Comparison of ENCODE assay signal across 8 cellular contexts in the genomic region with DNA sequence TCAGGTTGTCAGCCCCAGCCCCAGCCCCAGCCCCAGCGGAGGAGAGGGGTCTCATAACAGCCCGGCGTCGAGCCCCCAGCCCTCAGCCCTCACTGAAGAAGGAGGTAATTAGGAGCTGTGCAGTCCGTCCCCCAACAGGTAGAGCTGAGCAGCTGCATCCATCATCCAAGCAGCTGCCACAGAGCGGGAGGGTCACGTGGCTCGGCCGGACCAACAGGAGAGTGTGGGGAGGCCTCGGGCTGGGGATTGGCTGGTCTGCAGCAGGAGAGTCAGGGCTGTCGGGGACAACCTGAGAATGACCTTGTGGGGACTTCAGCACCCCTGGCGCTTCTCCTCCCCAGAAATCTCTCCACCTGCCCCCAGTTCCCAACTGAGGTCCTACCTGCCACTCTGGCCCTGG. TPM values are rescaled to one million over a fixed set of nuclear protein-coding genes. Genes with fewer than 3 reads are reported as not detected.
DNase-seq lines count a peak whose midpoint lies in the region; ATAC-seq, FAIRE-seq and TF ChIP-seq lines count a peak whose summit lies in the region.

No MANE protein-coding gene starts in this region.

- no peak overlapping the region for H2BK120ac ChIP-seq in H9 (ENCODE audit: low read depth, low read length, poor library complexity, severe bottlenecking)

- no peaks in the 10 kb centered on the region for H3K79me1 ChIP-seq in H9 (ENCODE audit: insufficient read depth, low read depth, low read length, poor library complexity, severe bottlenecking)

- no peak overlapping the region for H3K4ac ChIP-seq in H9 (ENCODE audit: low read depth, low read length)

- no peak overlapping the region for H2BK5ac ChIP-seq in H9 (ENCODE audit: insufficient read length, low read length)

- no peak overlapping the region for H4K5ac ChIP-seq in H9 (ENCODE audit: insufficient read length, low read depth, low read length)

- no peak overlapping the region for H3T11ph ChIP-seq in H9 (ENCODE audit: low read length)

- TF ChIP-seq CTCF in H9 (conservative IDR thresholded peaks at IDR 0.05) (peak; percentile 51), pancreas (IDR thresholded peaks at IDR 0.05) (no peak)

- no peak for FAIRE-seq in pancreas (lab: Jason Lieb, UNC)

- DNase-seq in NCI-H2081 (lab: John Stamatoyannopoulos, UW): peak; percentile 5 to 11
- DNase-seq in NCI-H2081 treated with DMSO at 0.1 percent for 48 hours (lab: John Stamatoyannopoulos, UW): no peak
- peak; percentile 97 for DNase-seq in H9
- DNase-seq in NCI-H1694 (lab: John Stamatoyannopoulos, UW): peak; percentile 55
- peak; percentile 45 to 57 for DNase-seq in activated T-cell treated with anti-CD3 and anti-CD28 coated beads, Interleukin-2, amount 50 U/mL, for 48 hours
- DNase-seq in pancreas: peak in 2 of 6 donors; percentile 8 to 13
- no peak for DNase-seq in HK-2 (ENCODE audit: unreplicated experiment)

- H2BK20ac ChIP-seq in H9 (ENCODE audit: low read depth, low read length, poor library complexity, severe bottlenecking): no peak overlapping the region

- no peak overlapping the region for H3K23ac ChIP-seq in H9 (ENCODE audit: insufficient read length, low read depth, low read length)

- H3K79me2 ChIP-seq in H9 (ENCODE audit: insufficient read depth, low read length): no peaks in the 10 kb centered on the region

- no peak overlapping the region; a peak in 1 of 7 replicates for H3K27ac Mint-ChIP-seq in H9

- no peak overlapping the region for H3K4me3 ChIP-seq in pancreas

- no peaks in the 10 kb centered on the region for H4K20me1 ChIP-seq in H9 (ENCODE audit: control insufficient read depth, insufficient read depth, insufficient read length)

- intact Hi-C loops in pancreas (cut with DNase I): no loop called here

- no peak overlapping the region for H3K56ac ChIP-seq in H9 (ENCODE audit: insufficient read length, low read depth, low read length)

- H3K18ac ChIP-seq in H9 (ENCODE audit: insufficient read length, low read depth, low read length): no peak overlapping the region

- H4K91ac ChIP-seq in H9 (ENCODE audit: insufficient read length, low read depth, low read length): no peak overlapping the region

- peaks cover 3% of the 10 kb centered on the region; the same call in 1 of the 2 replicates for H3K4me1 ChIP-seq in H9 (ENCODE audit: insufficient read depth, low read length)
- H3K4me1 ChIP-seq in pancreas: no peaks in the 10 kb centered on the region

- H3K4me1 Mint-ChIP-seq in H9: peaks cover 35 to 60% of the 10 kb centered on the region in 2 experiments

- H3K9me3 ChIP-seq in H9 (ENCODE audit: control insufficient read depth, low read depth, low read length) (no peaks in the 10 kb centered on the region), pancreas (no peaks in the 10 kb centered on the region)

- H3K27ac ChIP-seq in H9 (ENCODE audit: insufficient read length, low read depth, low read length) (no peak overlapping the region), pancreas (no peak overlapping the region)

- H2AK5ac ChIP-seq in H9 (ENCODE audit: insufficient read length, low read length): no peak overlapping the region

- H2AFZ ChIP-seq in H9 (ENCODE audit: low read length): no peak overlapping the region

- H3K23me2 ChIP-seq in H9 (ENCODE audit: insufficient read length, low read depth, low read length, poor library complexity, severe bottlenecking): no peaks in the 10 kb centered on the region

- no peak overlapping the region for H4K8ac ChIP-seq in H9 (replicated peaks; ENCODE audit: insufficient read length, low read depth, low read length)

- peaks cover 3% of the 10 kb centered on the region; the same call in 1 of the 2 replicates for H3K27me3 ChIP-seq in H9 (ENCODE audit: insufficient read depth, low read length)
- no peaks in the 10 kb centered on the region for H3K27me3 ChIP-seq in pancreas

- H2BK12ac ChIP-seq in H9 (ENCODE audit: insufficient read length, low read depth, low read length): no peak overlapping the region

- H3K36me3 ChIP-seq in pancreas: no peaks in the 10 kb centered on the region

- peaks cover 82% of the 10 kb centered on the region for H3K27me3 Mint-ChIP-seq in H9 (ENCODE audit: low read depth)

- no CpG with 5 or more reads among the region's 12 CpGs for WGBS in H9 (ENCODE audit: extremely low coverage, insufficient read length, low lambda C conversion rate)
- 13 to 49% methylated on average over 10 to 12 of the region's 12 CpGs for whole genome bisulfite sequencing in pancreas, 2 donors

- peaks cover 0 to 2% (median 0%) of the 10 kb centered on the region in 3 experiments; a peak in 2 of 7 replicates for H3K36me3 Mint-ChIP-seq in H9 (ENCODE audit: insufficient read depth in 1 of 3, low read depth in 3 of 3)

- H3K14ac ChIP-seq in H9 (ENCODE audit: insufficient read depth, low read length): no peak overlapping the region

- H2BK15ac ChIP-seq in H9 (ENCODE audit: low read depth, low read length): no peak overlapping the region

- peak overlapping the region; percentile 1 to 31; a peak in 2 of 5 replicates for H3K4me3 Mint-ChIP-seq in H9

- ATAC-seq in pancreas (peak in 3 of 4 donors; percentile 53 to 79 (median 60)), HG03457 (IDR thresholded peaks at IDR 0.05; ENCODE audit: unreplicated experiment) (no peak)

- no peak overlapping the region for H3K9ac ChIP-seq in H9 (ENCODE audit: extremely low read depth, insufficient read length, low read length)

- no peaks in the 10 kb centered on the region; a peak in 1 of 5 replicates for H3K9me3 Mint-ChIP-seq in H9

- no peak overlapping the region for H3K4me2 ChIP-seq in H9 (ENCODE audit: insufficient read depth, insufficient read length, low read length)

RNA-seq across cellular contexts. Expression of gene SMUG1, which starts 29.6 kb away (rescaled TPM):
- total RNA-seq in H9 (2021) (21.7 and 23.0 TPM in 2 replicates), pancreas (10 to 100 TPM; 12.4 to 18.1 (median 14.3) TPM)
- polyA plus RNA-seq in pancreas: 10 to 100 TPM; 29.7 to 35.4 TPM

Comparison
In these comparisons a context has a peak if more than half of its experiments do, and no peak if none do; other contexts are left out.
1. DNase-seq: peak in NCI-H2081 (2 of 2), H9 (single experiment), NCI-H1694 (single experiment) and activated T-cell treated with anti-CD3 and anti-CD28 coated beads, Interleukin-2, amount 50 U/mL, for 48 hours (2 of 2); none in NCI-H2081 treated with DMSO at 0.1 percent for 48 hours (single experiment) and HK-2 (single experiment).